Comparison of ENCODE assay signal across 17 cellular contexts in the genomic region with DNA sequence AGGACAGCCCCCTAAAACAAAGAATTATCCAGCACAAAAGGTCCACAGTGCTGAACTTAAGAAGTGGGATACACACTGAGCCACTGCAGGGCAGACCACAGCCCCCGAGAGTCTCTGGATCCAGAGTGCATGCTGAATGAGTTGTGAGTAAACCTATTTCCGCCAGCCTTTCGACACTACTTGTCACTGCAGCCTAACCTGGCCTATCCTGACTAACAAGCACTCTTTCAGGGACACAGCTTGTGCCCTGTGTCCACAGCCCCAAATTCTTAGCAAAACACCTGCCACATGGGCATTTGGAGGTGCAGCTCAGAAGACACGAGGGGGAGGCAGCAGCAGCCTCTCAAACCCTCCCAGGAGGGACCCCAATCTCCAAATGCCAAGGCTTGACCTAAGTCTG.
"Had no signal": no experiment of that assay in that cellular context is flagged by ENCODE, and none has a peak within 500 bp of the region (broad histone marks: within the 10 kb centered on the region; RNA-seq: fewer than 3 reads in every experiment).

No MANE protein-coding gene starts in this region.

- H3K27me3 Mint-ChIP-seq: activated CD4-positive, alpha-beta memory T cell treated with anti-CD3 and anti-CD28 coated beads, Interleukin-2, amount 10 ng/mL, durations not matched to agents 7 days and 5 days; progenitor cell of endocrine pancreas; T-helper 17 cell had no signal

- H3K9me3 Mint-ChIP-seq: activated CD4-positive, alpha-beta memory T cell treated with anti-CD3 and anti-CD28 coated beads, Interleukin-2, amount 10 ng/mL, durations not matched to agents 7 days and 5 days; activated T-helper 1 cell treated with anti-CD3 and anti-CD28 coated beads, Interleukin-12 subunit alpha, Interleukin-12 subunit beta, Interleukin-2, Interleukin-4 antibody, amounts not matched to agents 30 ng/mL and 10 ng/mL and 1 ng/mL, durations not matched to agents 14 hours and 24 hours and 36 hours; nephron had no signal

- H3K27me3 ChIP-seq: sigmoid colon, spleen, tibial artery had no signal

- H3K36me3 ChIP-seq: sigmoid colon, tibial artery had no signal

- ATAC-seq: T-helper 17 cell had no signal

- H3K4me3 Mint-ChIP-seq: activated CD4-positive, alpha-beta memory T cell treated with anti-CD3 and anti-CD28 coated beads, Interleukin-2, amount 10 ng/mL, durations not matched to agents 7 days and 5 days; activated T-helper 1 cell treated with anti-CD3 and anti-CD28 coated beads, Interleukin-12 subunit alpha, Interleukin-12 subunit beta, Interleukin-2, Interleukin-4 antibody, amounts not matched to agents 30 ng/mL and 10 ng/mL and 1 ng/mL, durations not matched to agents 14 hours and 24 hours and 36 hours; nephron; T-helper 17 cell had no signal

- H3K4me3 ChIP-seq: sigmoid colon, spleen, tibial artery had no signal

- H3K27ac Mint-ChIP-seq: activated CD4-positive, alpha-beta memory T cell treated with anti-CD3 and anti-CD28 coated beads, Interleukin-2, amount 10 ng/mL, durations not matched to agents 7 days and 5 days; activated T-helper 1 cell treated with anti-CD3 and anti-CD28 coated beads, Interleukin-12 subunit alpha, Interleukin-12 subunit beta, Interleukin-2, Interleukin-4 antibody, amounts not matched to agents 30 ng/mL and 10 ng/mL and 1 ng/mL, durations not matched to agents 14 hours and 24 hours and 36 hours; nephron; progenitor cell of endocrine pancreas; T-helper 17 cell had no signal

- DNase-seq: activated CD4-positive, alpha-beta memory T cell treated with anti-CD3 and anti-CD28 coated beads, Interleukin-2, amount 10 ng/mL, durations not matched to agents 7 days and 5 days; activated CD4-positive, alpha-beta T cell treated with anti-CD3 and anti-CD28 coated beads for 4 hours; activated CD8-positive, alpha-beta memory T cell treated with anti-CD3 and anti-CD28 coated beads, Interleukin-2, amount 50 U/mL, for 4 hours; activated naive CD4-positive, alpha-beta T cell; dermis blood vessel endothelial cell; erythroblast; hippocampal formation; left ventricle myocardium superior; mesenchymal stem cell; sigmoid colon; spleen; stimulated activated CD4-positive, alpha-beta T cell treated with anti-CD3 and anti-CD28 coated beads, Interleukin-1b, Interleukin-23, amount 100 ng/mL, for 48 hours; T-helper 17 cell; tibial artery had no signal

- H3K9me3 ChIP-seq: sigmoid colon, spleen, tibial artery had no signal
